15 cellular contexts compared by ENCODE assay signal in the genomic region with DNA sequence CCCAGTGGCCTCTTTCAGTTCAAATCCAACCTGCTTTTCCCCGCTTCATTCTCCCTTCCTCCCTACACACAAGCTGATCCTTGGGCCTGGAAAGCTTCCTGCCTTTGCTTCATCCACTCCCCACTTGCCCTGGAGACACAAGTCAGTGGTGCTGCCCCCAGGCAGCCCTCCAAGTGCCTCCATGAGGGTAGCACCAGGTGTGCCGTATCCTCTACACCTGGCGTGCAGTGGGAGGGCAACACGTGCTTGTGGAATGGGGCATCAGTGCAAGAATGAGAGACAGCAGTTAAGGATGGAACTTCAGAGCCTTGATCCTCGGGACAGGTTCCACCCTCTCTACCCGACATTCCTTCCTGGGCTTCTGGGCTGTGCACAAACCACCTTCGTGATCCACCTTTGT. TPM values are rescaled to one million over a fixed set of nuclear protein-coding genes. Genes with fewer than 3 reads are reported as not detected.
"Had no signal": no experiment of that assay in that cellular context is flagged by ENCODE, and none has a peak within 500 bp of the region (broad histone marks: within the 10 kb centered on the region; RNA-seq: fewer than 3 reads in every experiment).

No MANE protein-coding gene starts in this region.

- H2AFZ ChIP-seq: parathyroid adenoma had no signal

- H3K79me2 ChIP-seq: parathyroid adenoma had no signal

- H3K4me3 Mint-ChIP-seq: activated naive CD8-positive, alpha-beta T cell treated with anti-CD3 and anti-CD28 coated beads for 36 hours had no signal

- H3K27ac ChIP-seq: foreskin keratinocyte, parathyroid adenoma had no signal

- DNase-seq: activated CD4-positive, CD25-positive, alpha-beta regulatory T cell; activated effector memory CD4-positive, alpha-beta T cell treated with Interleukin-2 at 50 U/mL for 16 hours; activated naive CD8-positive, alpha-beta T cell treated with anti-CD3 and anti-CD28 coated beads for 36 hours; activated T-cell treated with anti-CD3 and anti-CD28 coated beads, Interleukin-2, amount 50 U/mL, for 1 hour; anterior cingulate cortex; foreskin keratinocyte; left colon; retina; T-helper 2 cell; transverse colon had no signal

- H3K4me1 ChIP-seq: parathyroid adenoma had no signal

- H3K27me3 ChIP-seq: foreskin keratinocyte had no signal

- H3K36me3 ChIP-seq: esophagus muscularis mucosa, transverse colon had no signal

- ATAC-seq: foreskin keratinocyte, left colon had no signal

- H3K4me3 ChIP-seq: esophagus muscularis mucosa, skin epidermis, transverse colon had no signal

- H3K27ac Mint-ChIP-seq: activated naive CD8-positive, alpha-beta T cell treated with anti-CD3 and anti-CD28 coated beads for 36 hours had no signal

- H3K9ac ChIP-seq: parathyroid adenoma had no signal

RNA-seq across cellular contexts. Expression of gene ANPEP, which starts 3.8 kb away (rescaled TPM):
- polyA plus RNA-seq: neural cell had no signal

RNA-seq across cellular contexts. Expression of gene MESP2, which starts 34.7 kb away (rescaled TPM):
- total RNA-seq: activated naive CD8-positive, alpha-beta T cell treated with anti-CD3 and anti-CD28 coated beads for 36 hours; esophagus muscularis mucosa; lung microvascular endothelial cell had no signal
- polyA plus RNA-seq: neural cell had no signal
